Comparison of ENCODE assay signal across 8 cellular contexts in the genomic region with DNA sequence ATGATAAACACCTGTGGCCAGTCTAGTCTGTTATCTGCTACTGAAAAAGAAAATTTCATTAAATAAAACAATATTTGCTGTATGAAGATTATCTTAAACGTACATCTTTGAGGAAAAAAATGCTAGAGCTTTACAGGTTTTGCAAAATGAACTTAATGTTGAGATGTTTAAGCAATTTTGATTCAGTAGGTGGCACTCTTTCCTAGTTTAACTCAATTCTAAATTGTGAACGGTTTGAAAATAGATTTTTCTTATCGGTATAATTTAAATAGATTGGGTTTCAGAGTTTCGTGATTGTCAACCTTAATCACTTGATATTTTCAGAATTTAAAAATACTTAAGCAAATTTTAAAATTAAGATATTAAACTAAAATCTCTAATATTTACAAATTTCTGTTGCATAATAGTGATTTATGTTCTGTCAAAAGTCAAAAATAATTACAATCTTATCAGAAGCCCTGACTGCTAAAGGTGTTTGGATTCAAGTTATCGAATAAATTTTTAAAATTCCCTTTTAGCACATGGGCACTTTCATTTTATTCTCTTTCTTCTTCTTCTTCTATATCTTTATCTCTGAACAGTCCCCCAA. TPM values are rescaled to one million over a fixed set of nuclear protein-coding genes. Genes with fewer than 3 reads are reported as not detected.
DNase-seq lines count a peak whose midpoint lies in the region; TF ChIP-seq lines count a peak whose summit lies in the region.

No MANE protein-coding gene starts in this region.

- H3K27ac ChIP-seq in CD4-positive, alpha-beta memory T cell (ENCODE audit: low read depth, low read length), result no peak overlapping the region
- H3K27ac ChIP-seq in RWPE1 (no peak overlapping the region), parathyroid adenoma (no peak overlapping the region)

- no peak overlapping the region for H3K9ac ChIP-seq in parathyroid adenoma

- peaks cover 30% of the 10 kb centered on the region for H3K4me1 ChIP-seq in CD4-positive, alpha-beta memory T cell (ENCODE audit: insufficient read depth, low read length)
- no peaks in the 10 kb centered on the region for H3K4me1 ChIP-seq in parathyroid adenoma

- H3K36me3 Mint-ChIP-seq in CD4-positive, alpha-beta memory T cell, result no peaks in the 10 kb centered on the region
- no peaks in the 10 kb centered on the region for H3K36me3 Mint-ChIP-seq in IgD-negative memory B cell

- intact Hi-C loops in CD4-positive, alpha-beta memory T cell (cut with micrococcal nuclease), result loop anchor here (1.0 to 10.0 kb wide), 4 partner anchors 513 to 753 kb away; a partner anchor contains a TSS

- peak overlapping the region in 3 of 7 donors; percentile 22 to 68 (median 29) for H3K27ac Mint-ChIP-seq in CD4-positive, alpha-beta memory T cell
- peak overlapping the region in 2 of 3 donors; percentile 90 to 96 for H3K27ac Mint-ChIP-seq in IgD-negative memory B cell

- peak in 4 of 5 donors; percentile 41 to 51 (median 44) for DNase-seq in CD4-positive, alpha-beta memory T cell
- peak; percentile 35 for DNase-seq in RWPE1 (ENCODE audit: low spot score)
- peak; percentile 60 to 72 for DNase-seq in erythroblast (lab: John Stamatoyannopoulos, UW)
- no peak for DNase-seq in activated gamma-delta T cell (lab: John Stamatoyannopoulos, UW)
- no peak for DNase-seq in H7
- DNase-seq in activated effector memory CD4-positive, alpha-beta T cell treated with anti-CD3 and anti-CD28 coated beads, Interleukin-2, amount 50 U/mL, for 16 hours, result no peak

- TF ChIP-seq CTCF in RWPE1 (conservative IDR thresholded peaks at IDR 0.05; ENCODE audit: low read depth) (peak; percentile 72), parathyroid adenoma (IDR thresholded peaks at IDR 0.05) (peak; percentile 33)

- no peaks in the 10 kb centered on the region for H3K36me3 ChIP-seq in CD4-positive, alpha-beta memory T cell (ENCODE audit: insufficient read depth, low read length)
- H3K36me3 ChIP-seq in parathyroid adenoma (ENCODE audit: control insufficient read depth, insufficient read depth, low read length) (no peaks in the 10 kb centered on the region), H7 (replicated peaks; ENCODE audit: control insufficient read depth, insufficient read depth, low read length) (no peaks in the 10 kb centered on the region)

- CTCF ChIA-PET in CD4-positive, alpha-beta memory T cell (lab: Charles Lee; ENCODE audit: partially characterized antibody), result interaction anchor here (0.7 to 3.2 kb wide), 15 partner anchors 9 to 752 kb away, joined by 3 to 23 read pairs (median 5); no protein-coding TSS in a partner anchor
- CTCF ChIA-PET in RWPE1 (lab: Yijun Ruan, JAX), result interaction anchor here (0.7 to 1.6 kb wide), 8 partner anchors 17 to 552 kb away, joined by 3 to 6 read pairs (median 4); no protein-coding TSS in a partner anchor

- H3K9me3 ChIP-seq in CD4-positive, alpha-beta memory T cell (ENCODE audit: control insufficient read depth in 1 of 2, low read length in 2 of 2), result no peaks in the 10 kb centered on the region
- H3K9me3 ChIP-seq in parathyroid adenoma (ENCODE audit: control insufficient read depth, low read length), result no peaks in the 10 kb centered on the region

- POLR2A ChIA-PET in CD4-positive, alpha-beta memory T cell (lab: Charles Lee; ENCODE audit: partially characterized antibody), result no interaction called here
- POLR2A ChIA-PET in RWPE1 (lab: Yijun Ruan, JAX; ENCODE audit: low non-redundant PET), result no interaction called here

- no peak overlapping the region for H2AFZ ChIP-seq in parathyroid adenoma

- no peak for TF ChIP-seq POLR2A in erythroblast (IDR thresholded peaks at IDR 0.05; ENCODE audit: low read length)

- no peaks in the 10 kb centered on the region for H3K27me3 Mint-ChIP-seq in CD4-positive, alpha-beta memory T cell
- H3K27me3 Mint-ChIP-seq in IgD-negative memory B cell, result no peaks in the 10 kb centered on the region

- H3K4me3 ChIP-seq in CD4-positive, alpha-beta memory T cell (ENCODE audit: low read length in 2 of 2), result no peak overlapping the region
- H3K4me3 ChIP-seq in parathyroid adenoma (ENCODE audit: low read depth, low read length) (no peak overlapping the region), H7 (ENCODE audit: insufficient read depth, low read depth, low read length) (no peak overlapping the region)

- peaks cover 16 to 28% (median 22%) of the 10 kb centered on the region in 4 donors for H3K4me1 Mint-ChIP-seq in CD4-positive, alpha-beta memory T cell
- H3K4me1 Mint-ChIP-seq in IgD-negative memory B cell, result peaks cover 37 to 45% (median 38%) of the 10 kb centered on the region in 3 donors

- H3K27me3 ChIP-seq in CD4-positive, alpha-beta memory T cell (ENCODE audit: insufficient read depth, low read length), result no peaks in the 10 kb centered on the region
- H3K27me3 ChIP-seq in parathyroid adenoma (ENCODE audit: control insufficient read depth, insufficient read depth, low read length) (no peaks in the 10 kb centered on the region), H7 (ENCODE audit: control insufficient read depth, insufficient read depth, low read length) (no peaks in the 10 kb centered on the region)

- no peak overlapping the region for H3K4me2 ChIP-seq in parathyroid adenoma (ENCODE audit: low read length)

- no peaks in the 10 kb centered on the region for H3K79me2 ChIP-seq in parathyroid adenoma

- peak overlapping the region in 2 of 8 donors; percentile 1 to 78 for H3K4me3 Mint-ChIP-seq in CD4-positive, alpha-beta memory T cell
- peak overlapping the region; percentile 54 to 90 (median 74) for H3K4me3 Mint-ChIP-seq in IgD-negative memory B cell

- no peaks in the 10 kb centered on the region for H3K9me3 Mint-ChIP-seq in CD4-positive, alpha-beta memory T cell
- no peaks in the 10 kb centered on the region for H3K9me3 Mint-ChIP-seq in IgD-negative memory B cell

RNA-seq across cellular contexts. Expression of a gene that starts 7.0 kb away (rescaled TPM):
- total RNA-seq in CD4-positive, alpha-beta memory T cell, result 10 to 100 TPM; 54.9 to 60.9 TPM
- 10 to 100 TPM; 11.1 to 22.2 TPM for polyA plus RNA-seq in CD4-positive, alpha-beta memory T cell
- 25.3 TPM for polyA plus RNA-seq in IgD-negative memory B cell
- total RNA-seq in H7 (2014; rRNA removed; shearing (Covaris generic)), result 13.8 and 19.0 TPM in 2 replicates

RNA-seq across cellular contexts. Expression of a gene that starts 47.0 kb away (rescaled TPM):
- 100 to 1,000 TPM; 149 to 153 TPM for total RNA-seq in CD4-positive, alpha-beta memory T cell
- polyA plus RNA-seq in CD4-positive, alpha-beta memory T cell, result 10 to 100 TPM; 22.8 to 92.1 TPM
- 104 TPM for polyA plus RNA-seq in IgD-negative memory B cell
- total RNA-seq in H7 (2014; rRNA removed; shearing (Covaris generic)), result 56.4 and 69.7 TPM in 2 replicates

Comparison
In these comparisons a context has a peak if more than half of its experiments do, and no peak if none do; other contexts are left out.
1. DNase-seq: peak in CD4-positive, alpha-beta memory T cell (4 of 5), RWPE1 (single experiment) and erythroblast (2 of 2); none in activated gamma-delta T cell (single experiment), H7 (single experiment) and activated effector memory CD4-positive, alpha-beta T cell treated with anti-CD3 and anti-CD28 coated beads, Interleukin-2, amount 50 U/mL, for 16 hours (single experiment).